Comparison of ENCODE assay signal across 15 cellular contexts in genomic region chr11:69867076-69868002, GRCh38. TPM values are rescaled to one million over a fixed set of nuclear protein-coding genes. Genes with fewer than 3 reads are reported as not detected.
DNase-seq lines count a peak whose midpoint lies in the region.
"Had no signal": no experiment of that assay in that cellular context is flagged by ENCODE, and none has a peak within 500 bp of the region (broad histone marks: within the 10 kb centered on the region; RNA-seq: fewer than 3 reads in every experiment).

No MANE protein-coding gene starts in this region.

- WGBS in mesenchymal stem cell, result 87% methylated on average over 30 of the region's 30 CpGs

- no peaks in the 10 kb centered on the region for H3K36me3 ChIP-seq in mesenchymal stem cell (ENCODE audit: control insufficient read depth in 1 of 2, insufficient read depth in 2 of 2, low read depth in 1 of 2, low read length in 2 of 2)
- H3K36me3 ChIP-seq: gastroesophageal sphincter, thoracic aorta had no signal

- H3K18ac ChIP-seq in mesenchymal stem cell (ENCODE audit: low read depth in 1 of 2, low read length in 2 of 2), result no peak overlapping the region

- peaks cover 48 to 66% of the 10 kb centered on the region in 2 experiments for H3K27me3 ChIP-seq in mesenchymal stem cell (ENCODE audit: control insufficient read depth in 1 of 2, insufficient read depth in 1 of 2, low read length in 2 of 2)

- no peak overlapping the region for H3K23ac ChIP-seq in mesenchymal stem cell (ENCODE audit: low read length in 2 of 2)

- H4K8ac ChIP-seq in mesenchymal stem cell (ENCODE audit: low read length), result no peak overlapping the region

- H2BK12ac ChIP-seq in mesenchymal stem cell (ENCODE audit: low read length in 2 of 2), result no peak overlapping the region

- no peak overlapping the region for H3K4ac ChIP-seq in mesenchymal stem cell (ENCODE audit: low read depth in 1 of 2, low read length in 2 of 2)

- no peak overlapping the region for H3K27ac ChIP-seq in mesenchymal stem cell (ENCODE audit: low read length, poor library complexity, severe bottlenecking)
- H3K27ac ChIP-seq: gastroesophageal sphincter, thoracic aorta had no signal

- no peak overlapping the region for H3K4me3 ChIP-seq in mesenchymal stem cell (ENCODE audit: insufficient read depth in 1 of 2, low read depth in 1 of 2, low read length in 2 of 2)
- H3K4me3 ChIP-seq: gastroesophageal sphincter, lung, thoracic aorta had no signal

- H2BK120ac ChIP-seq in mesenchymal stem cell (ENCODE audit: low read depth, low read length), result no peak overlapping the region

- H2BK5ac ChIP-seq in mesenchymal stem cell (ENCODE audit: low read depth, low read length, poor library complexity, severe bottlenecking), result no peak overlapping the region

- no peak overlapping the region for H2AK5ac ChIP-seq in mesenchymal stem cell (ENCODE audit: low read length, severe bottlenecking)

- H2AFZ ChIP-seq in mesenchymal stem cell (ENCODE audit: low read depth, low read length), result no peak overlapping the region

- H3K14ac ChIP-seq in mesenchymal stem cell (ENCODE audit: low read length in 2 of 2), result no peak overlapping the region

- no peak overlapping the region for H4K91ac ChIP-seq in mesenchymal stem cell (ENCODE audit: low read length)

- no peaks in the 10 kb centered on the region for H3K9me3 ChIP-seq in mesenchymal stem cell (ENCODE audit: control insufficient read depth, low read length)
- H3K9me3 ChIP-seq: gastroesophageal sphincter, thoracic aorta had no signal

- H3K9ac ChIP-seq in mesenchymal stem cell (ENCODE audit: low read length), result no peak overlapping the region

- peak; percentile 57 for DNase-seq in activated effector memory CD4-positive, alpha-beta T cell treated with anti-CD3 and anti-CD28 coated beads, Interleukin-2, amount 50 U/mL, for 16 hours
- DNase-seq in activated effector memory CD4-positive, alpha-beta T cell treated with Interleukin-2 at 50 U/mL for 16 hours, result no peak
- peak; percentile 36 for DNase-seq in SHP77 treated with DMSO at 0.1 percent for 48 hours (lab: John Stamatoyannopoulos, UW)
- peak; percentile 35 for DNase-seq in islet precursor cell
- peak; percentile 13 for DNase-seq in stromal cell of bone marrow (ENCODE audit: low read depth)
- no peak for DNase-seq in mesenchymal stem cell
- DNase-seq in stimulated activated naive CD4-positive, alpha-beta T cell (lab: John Stamatoyannopoulos, UW), result no peak
- DNase-seq in DMS53 treated with DMSO at 0.1 percent for 48 hours (lab: John Stamatoyannopoulos, UW; ENCODE audit: unreplicated experiment), result no peak
- DNase-seq: activated CD4-positive, alpha-beta T cell treated with anti-CD3 and anti-CD28 coated beads, Interleukin-2, amount 50 U/mL, for 1 hour; activated naive CD4-positive, alpha-beta T cell treated with Interleukin-2 at 50 U/mL for 16 hours; DMS79 treated with DMSO at 0.1 percent for 48 hours; NCI-H187 had no signal

- H3K4me2 ChIP-seq in mesenchymal stem cell (ENCODE audit: low read length, poor library complexity, severe bottlenecking), result no peak overlapping the region

- H2BK15ac ChIP-seq in mesenchymal stem cell (ENCODE audit: low read depth, poor library complexity, severe bottlenecking), result no peak overlapping the region

- peaks cover 5% of the 10 kb centered on the region for H3K4me1 ChIP-seq in mesenchymal stem cell (ENCODE audit: control insufficient read depth, insufficient read depth, low read depth, low read length)
- H3K4me1 ChIP-seq: gastroesophageal sphincter had no signal

- H3K79me1 ChIP-seq in mesenchymal stem cell (replicated peaks; ENCODE audit: low read length, poor library complexity, severe bottlenecking), result no peaks in the 10 kb centered on the region

RNA-seq across cellular contexts. Expression of gene FGF3, which starts 48.1 kb away (rescaled TPM):
- polyA plus RNA-seq in mesenchymal stem cell (2013, experiment 1 of 2), result not detected
- not detected for polyA plus RNA-seq in mesenchymal stem cell (2013, experiment 2 of 2)
- polyA plus RNA-seq: lung had no signal

Comparison
In these comparisons a context has a peak if more than half of its experiments do, and no peak if none do; other contexts are left out.
1. DNase-seq: peak in activated effector memory CD4-positive, alpha-beta T cell treated with anti-CD3 and anti-CD28 coated beads, Interleukin-2, amount 50 U/mL, for 16 hours (single experiment), SHP77 treated with DMSO at 0.1 percent for 48 hours (single experiment), islet precursor cell (single experiment) and stromal cell of bone marrow (single experiment); none in activated effector memory CD4-positive, alpha-beta T cell treated with Interleukin-2 at 50 U/mL for 16 hours (single experiment), mesenchymal stem cell (single experiment), stimulated activated naive CD4-positive, alpha-beta T cell (0 of 6) and DMS53 treated with DMSO at 0.1 percent for 48 hours (single experiment).